ENCODE assay signal across 1 cellular context in genomic region chr2:20346565-20347127, GRCh38.
TF ChIP-seq lines count a peak whose summit lies in the region.

No MANE protein-coding gene starts in this region.

TF ChIP-seq in IMR-90, 13 proteins besides CTCF, POLR2A, EP300 and RAD21:
- no peak for TF ChIP-seq BHLHE40 (IDR thresholded peaks at IDR 0.05; ENCODE audit: low read depth, low read length)
- TF ChIP-seq USF2 (IDR thresholded peaks at IDR 0.05; ENCODE audit: low read depth, low read length), result no peak
- TF ChIP-seq CEBPB (IDR thresholded peaks at IDR 0.05; ENCODE audit: low read depth, low read length), result no peak
- TF ChIP-seq MAFK (IDR thresholded peaks at IDR 0.05; ENCODE audit: low read depth, low read length), result no peak
- TF ChIP-seq ELK1 (IDR thresholded peaks at IDR 0.05; ENCODE audit: borderline replicate concordance, low read depth, low read length), result no peak
- no peak for TF ChIP-seq CHD1 (IDR thresholded peaks at IDR 0.05; ENCODE audit: low read depth, low read length)
- TF ChIP-seq MXI1 (IDR thresholded peaks at IDR 0.05; ENCODE audit: borderline replicate concordance, low read depth, low read length), result no peak
- TF ChIP-seq RCOR1 (IDR thresholded peaks at IDR 0.05; ENCODE audit: insufficient replicate concordance, low read length), result no peak
- TF ChIP-seq FOS (IDR thresholded peaks at IDR 0.05; ENCODE audit: low read depth, low read length), result no peak
- TF ChIP-seq RFX5 (IDR thresholded peaks at IDR 0.05; ENCODE audit: low read depth, low read length), result no peak
